Comparison of ENCODE assay signal across 19 cellular contexts in the genomic region with DNA sequence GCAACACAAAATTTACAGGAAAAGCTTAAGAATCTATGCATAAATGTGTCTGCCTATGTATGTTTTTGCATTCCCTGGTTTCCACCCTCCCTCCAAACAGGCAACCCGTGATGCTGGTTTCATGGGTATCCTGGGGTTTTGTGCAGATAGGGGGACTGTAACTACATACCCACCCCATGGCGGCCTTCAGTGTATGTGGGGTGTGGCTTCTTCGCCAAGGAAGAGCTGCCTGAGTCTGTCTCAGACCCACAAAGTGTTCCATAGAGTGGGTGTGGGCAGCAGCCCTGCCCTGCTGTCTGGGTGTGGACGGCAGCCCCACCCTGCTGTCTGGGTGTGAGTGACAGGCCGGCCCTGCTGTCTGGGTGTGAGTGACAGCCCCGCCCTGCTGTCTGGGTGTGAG.
DNase-seq lines count a peak whose midpoint lies in the region; ATAC-seq and TF ChIP-seq lines count a peak whose summit lies in the region.
"Had no signal": no experiment of that assay in that cellular context is flagged by ENCODE, and none has a peak within 500 bp of the region (broad histone marks: within the 10 kb centered on the region; RNA-seq: fewer than 3 reads in every experiment).

No MANE protein-coding gene starts in this region.

- peaks cover 15 to 17% of the 10 kb centered on the region in 2 donors for H3K4me1 Mint-ChIP-seq in natural killer cell
- peaks cover 0 to 18% of the 10 kb centered on the region in 2 donors for H3K4me1 Mint-ChIP-seq in natural killer cell treated with Interleukin-12 subunit alpha and Interleukin-12 subunit beta and Interleukin-15 and Interleukin-18, amount 100 ng/mL, for 72 hours (ENCODE audit: low read depth in 2 of 2)
- no peaks in the 10 kb centered on the region for H3K4me1 Mint-ChIP-seq in activated CD8-positive, alpha-beta memory T cell treated with anti-CD3 and anti-CD28 coated beads, Interleukin-2, amount 10 ng/mL, durations not matched to agents 7 days and 5 days

- H3K4me3 Mint-ChIP-seq in natural killer cell = no peak overlapping the region
- H3K4me3 Mint-ChIP-seq in natural killer cell treated with Interleukin-12 subunit alpha and Interleukin-12 subunit beta and Interleukin-15 and Interleukin-18, amount 100 ng/mL, for 72 hours = no peak overlapping the region
- no peak overlapping the region for H3K4me3 Mint-ChIP-seq in activated CD8-positive, alpha-beta memory T cell treated with anti-CD3 and anti-CD28 coated beads, Interleukin-2, amount 10 ng/mL, durations not matched to agents 7 days and 5 days
- H3K4me3 Mint-ChIP-seq: CD4-positive, CD25-positive, alpha-beta regulatory T cell; CD8-positive, alpha-beta memory T cell; HFFc6 had no signal

- no peaks in the 10 kb centered on the region for H3K9me3 ChIP-seq in sigmoid colon
- H3K9me3 ChIP-seq: BE2C, HAP-1 had no signal

- peak overlapping the region; percentile 56 to 84 for H3K27ac Mint-ChIP-seq in natural killer cell
- H3K27ac Mint-ChIP-seq in natural killer cell treated with Interleukin-12 subunit alpha and Interleukin-12 subunit beta and Interleukin-15 and Interleukin-18, amount 100 ng/mL, for 72 hours = no peak overlapping the region
- H3K27ac Mint-ChIP-seq in activated CD8-positive, alpha-beta memory T cell treated with anti-CD3 and anti-CD28 coated beads, Interleukin-2, amount 10 ng/mL, durations not matched to agents 7 days and 5 days = no peak overlapping the region
- H3K27ac Mint-ChIP-seq: CD4-positive, CD25-positive, alpha-beta regulatory T cell; HFFc6 had no signal

- WGBS in sigmoid colon, 2 donors = 74 to 91% methylated on average over 6 of the region's 6 CpGs

- intact Hi-C loops in natural killer cell (cut with micrococcal nuclease) = no loop called here
- intact Hi-C loops in sigmoid colon (cut with DNase I) = no loop called here

- no peaks in the 10 kb centered on the region for H3K9me3 Mint-ChIP-seq in natural killer cell
- H3K9me3 Mint-ChIP-seq in natural killer cell treated with Interleukin-12 subunit alpha and Interleukin-12 subunit beta and Interleukin-15 and Interleukin-18, amount 100 ng/mL, for 72 hours = no peaks in the 10 kb centered on the region
- H3K9me3 Mint-ChIP-seq in activated CD8-positive, alpha-beta memory T cell treated with anti-CD3 and anti-CD28 coated beads, Interleukin-2, amount 10 ng/mL, durations not matched to agents 7 days and 5 days (ENCODE audit: low read depth) = no peaks in the 10 kb centered on the region
- H3K9me3 Mint-ChIP-seq: CD8-positive, alpha-beta memory T cell had no signal

- peaks cover 0 to 22% (median 16%) of the 10 kb centered on the region in 4 donors for H3K4me1 ChIP-seq in sigmoid colon
- H3K4me1 ChIP-seq: HAP-1 had no signal

- no peaks in the 10 kb centered on the region for H3K27me3 ChIP-seq in sigmoid colon
- H3K27me3 ChIP-seq: BE2C had no signal

- no peaks in the 10 kb centered on the region for H3K36me3 Mint-ChIP-seq in natural killer cell
- no peaks in the 10 kb centered on the region for H3K36me3 Mint-ChIP-seq in natural killer cell treated with Interleukin-12 subunit alpha and Interleukin-12 subunit beta and Interleukin-15 and Interleukin-18, amount 100 ng/mL, for 72 hours
- H3K36me3 Mint-ChIP-seq in activated CD8-positive, alpha-beta memory T cell treated with anti-CD3 and anti-CD28 coated beads, Interleukin-2, amount 10 ng/mL, durations not matched to agents 7 days and 5 days = no peaks in the 10 kb centered on the region
- H3K36me3 Mint-ChIP-seq: CD4-positive, CD25-positive, alpha-beta regulatory T cell; CD8-positive, alpha-beta memory T cell had no signal

- no peak overlapping the region for H3K27ac ChIP-seq in sigmoid colon
- H3K27ac ChIP-seq: GM23248, HL-60 had no signal

- TF ChIP-seq POLR2A in sigmoid colon (IDR thresholded peaks at IDR 0.05) = no peak

- DNase-seq in natural killer cell = no peak
- DNase-seq in natural killer cell treated with Interleukin-12 subunit alpha and Interleukin-12 subunit beta and Interleukin-15 and Interleukin-18, amount 100 ng/mL, for 72 hours (ENCODE audit: low spot score) = no peak
- DNase-seq in left lobe of liver (ENCODE audit: low spot score) = peak; percentile 19
- peak; percentile 22 for DNase-seq in sigmoid colon
- no peak for DNase-seq in activated CD8-positive, alpha-beta memory T cell treated with anti-CD3 and anti-CD28 coated beads, Interleukin-2, amount 10 ng/mL, durations not matched to agents 7 days and 5 days
- DNase-seq in HCEC 1CT = no peak
- DNase-seq: BE2C; C1 segment of cervical spinal cord; CD4-positive, CD25-positive, alpha-beta regulatory T cell; COR-L47; DMS 273 treated with DMSO at 0.1 percent for 48 hours; DMS53; DND-41; GM23248; HFFc6 had no signal

- TF ChIP-seq EP300 in sigmoid colon (IDR thresholded peaks at IDR 0.05) = no peak

- H3K36me3 ChIP-seq in sigmoid colon = no peaks in the 10 kb centered on the region
- H3K36me3 ChIP-seq: BE2C, HAP-1 had no signal

- H3K4me3 ChIP-seq in sigmoid colon = no peak overlapping the region
- H3K4me3 ChIP-seq: GM23248, HAP-1 had no signal

- CTCF ChIA-PET in activated CD8-positive, alpha-beta memory T cell treated with anti-CD3 and anti-CD28 coated beads, Interleukin-2, amount 10 ng/mL, durations not matched to agents 7 days and 5 days (lab: Charles Lee) = no interaction called here

- no peak for TF ChIP-seq CTCF in natural killer cell (IDR thresholded peaks at IDR 0.05)
- TF ChIP-seq CTCF in sigmoid colon (IDR thresholded peaks at IDR 0.05) = no peak

- ATAC-seq in natural killer cell (no peak), left lobe of liver (no peak), GM21576 (IDR thresholded peaks at IDR 0.05; ENCODE audit: unreplicated experiment) (no peak)
- no peak for ATAC-seq in natural killer cell treated with Interleukin-12 subunit alpha and Interleukin-12 subunit beta and Interleukin-15 and Interleukin-18, amount 100 ng/mL, for 72 hours
- no peak for ATAC-seq in activated CD8-positive, alpha-beta memory T cell treated with anti-CD3 and anti-CD28 coated beads, Interleukin-2, amount 10 ng/mL, durations not matched to agents 7 days and 5 days

- no peaks in the 10 kb centered on the region for H3K27me3 Mint-ChIP-seq in natural killer cell (ENCODE audit: low read depth in 2 of 2)
- H3K27me3 Mint-ChIP-seq in natural killer cell treated with Interleukin-12 subunit alpha and Interleukin-12 subunit beta and Interleukin-15 and Interleukin-18, amount 100 ng/mL, for 72 hours = no peaks in the 10 kb centered on the region
- H3K27me3 Mint-ChIP-seq in activated CD8-positive, alpha-beta memory T cell treated with anti-CD3 and anti-CD28 coated beads, Interleukin-2, amount 10 ng/mL, durations not matched to agents 7 days and 5 days = no peaks in the 10 kb centered on the region
- H3K27me3 Mint-ChIP-seq: CD4-positive, CD25-positive, alpha-beta regulatory T cell had no signal

Comparison
In these comparisons a context has a peak if more than half of its experiments do, and no peak if none do; other contexts are left out.
1. H3K27ac Mint-ChIP-seq: peak in natural killer cell (2 of 2); none in natural killer cell treated with Interleukin-12 subunit alpha and Interleukin-12 subunit beta and Interleukin-15 and Interleukin-18, amount 100 ng/mL, for 72 hours (0 of 2) and activated CD8-positive, alpha-beta memory T cell treated with anti-CD3 and anti-CD28 coated beads, Interleukin-2, amount 10 ng/mL, durations not matched to agents 7 days and 5 days (single experiment).
2. DNase-seq: peak in left lobe of liver (single experiment) and sigmoid colon (single experiment); none in natural killer cell (single experiment), natural killer cell treated with Interleukin-12 subunit alpha and Interleukin-12 subunit beta and Interleukin-15 and Interleukin-18, amount 100 ng/mL, for 72 hours (single experiment), activated CD8-positive, alpha-beta memory T cell treated with anti-CD3 and anti-CD28 coated beads, Interleukin-2, amount 10 ng/mL, durations not matched to agents 7 days and 5 days (single experiment) and HCEC 1CT (single experiment).